Comparison of ENCODE assay signal across 1 cellular context in genomic region chr2:202909394-202910192, GRCh38.
TF ChIP-seq lines count a peak whose summit lies in the region.

No MANE protein-coding gene starts in this region.

TF ChIP-seq in H1, 55 proteins besides CTCF, POLR2A, EP300 and RAD21:
- TF ChIP-seq GABPA (IDR thresholded peaks at IDR 0.05; ENCODE audit: borderline replicate concordance, insufficient read depth, low read length) (no peak), KDM5A (IDR thresholded peaks at IDR 0.05; ENCODE audit: low read length) (no peak), TBP (IDR thresholded peaks at IDR 0.05; ENCODE audit: low read depth, low read length) (no peak), ATF3 (IDR thresholded peaks at IDR 0.05; ENCODE audit: insufficient read depth, low read depth, low read length) (no peak), EGR1 (IDR thresholded peaks at IDR 0.05; ENCODE audit: borderline replicate concordance, low read depth, low read length) (no peak), HDAC6 (IDR thresholded peaks at IDR 0.05; ENCODE audit: low read depth, low read length) (no peak), NRF1 (IDR thresholded peaks at IDR 0.05; ENCODE audit: low read depth, low read length) (no peak), RXRA (IDR thresholded peaks at IDR 0.05; ENCODE audit: insufficient read depth, low read depth, low read length) (no peak)
